Comparison of ENCODE assay signal across 19 cellular contexts in genomic region chr5:35794688-35795375, GRCh38.
DNase-seq lines count a peak whose midpoint lies in the region; ATAC-seq and TF ChIP-seq lines count a peak whose summit lies in the region.
"Had no signal": no experiment of that assay in that cellular context is flagged by ENCODE, and none has a peak within 500 bp of the region (broad histone marks: within the 10 kb centered on the region; RNA-seq: fewer than 3 reads in every experiment).

No MANE protein-coding gene starts in this region.

- H3K4me1 Mint-ChIP-seq in activated CD8-positive, alpha-beta memory T cell treated with anti-CD3 and anti-CD28 coated beads, Interleukin-2, amount 10 ng/mL, durations not matched to agents 7 days and 5 days: peaks cover 70% of the 10 kb centered on the region
- peaks cover 85% of the 10 kb centered on the region for H3K4me1 Mint-ChIP-seq in activated naive CD8-positive, alpha-beta T cell (ENCODE audit: low read depth)
- H3K4me1 Mint-ChIP-seq in neural progenitor cell: peaks cover 25% of the 10 kb centered on the region

- H3K27me3 ChIP-seq in Loucy (ENCODE audit: insufficient read depth, low read length, poor library complexity, severe bottlenecking) (no peaks in the 10 kb centered on the region), neural progenitor cell (no peaks in the 10 kb centered on the region)
- H3K27me3 ChIP-seq: spleen had no signal

- no peaks in the 10 kb centered on the region for H3K9me3 ChIP-seq in Loucy (ENCODE audit: insufficient read depth, low read depth, low read length)
- H3K9me3 ChIP-seq in neural progenitor cell (ENCODE audit: low read depth): no peaks in the 10 kb centered on the region
- H3K9me3 ChIP-seq: left ventricle myocardium inferior, spleen had no signal

- no peaks in the 10 kb centered on the region for H3K36me3 Mint-ChIP-seq in activated CD8-positive, alpha-beta memory T cell treated with anti-CD3 and anti-CD28 coated beads, Interleukin-2, amount 10 ng/mL, durations not matched to agents 7 days and 5 days
- peaks cover 15% of the 10 kb centered on the region for H3K36me3 Mint-ChIP-seq in activated naive CD8-positive, alpha-beta T cell
- H3K36me3 Mint-ChIP-seq in neural progenitor cell: no peaks in the 10 kb centered on the region

- H3K27ac Mint-ChIP-seq in activated CD8-positive, alpha-beta memory T cell treated with anti-CD3 and anti-CD28 coated beads, Interleukin-2, amount 10 ng/mL, durations not matched to agents 7 days and 5 days: peak overlapping the region; percentile 84
- H3K27ac Mint-ChIP-seq in activated naive CD8-positive, alpha-beta T cell: peak overlapping the region; percentile 92
- H3K27ac Mint-ChIP-seq in neural progenitor cell: no peak overlapping the region

- TF ChIP-seq CTCF in Loucy (conservative IDR thresholded peaks at IDR 0.05; ENCODE audit: low read length) (no peak), neural progenitor cell (IDR thresholded peaks at IDR 0.05) (no peak)

- H3K4me3 ChIP-seq in Loucy (ENCODE audit: low read length, poor library complexity, severe bottlenecking) (no peak overlapping the region), neural progenitor cell (no peak overlapping the region)
- H3K4me3 ChIP-seq: left ventricle myocardium inferior, spleen had no signal

- H3K36me3 ChIP-seq in Loucy (ENCODE audit: insufficient read depth, low read length) (no peaks in the 10 kb centered on the region), neural progenitor cell (no peaks in the 10 kb centered on the region)
- H3K36me3 ChIP-seq: left ventricle myocardium inferior, spleen had no signal

- no peak overlapping the region for H3K27ac ChIP-seq in neural progenitor cell
- H3K27ac ChIP-seq: epithelial cell of prostate, HL-60, left ventricle myocardium inferior, spleen had no signal

- H2AFZ ChIP-seq in Loucy (ENCODE audit: low read length): 0 out of 2 replicates have a peak overlapping the region, but pooled peaks have one; percentile 48
- no peak overlapping the region for H2AFZ ChIP-seq in neural progenitor cell (replicated peaks)

- no peaks in the 10 kb centered on the region for H3K9me3 Mint-ChIP-seq in activated CD8-positive, alpha-beta memory T cell treated with anti-CD3 and anti-CD28 coated beads, Interleukin-2, amount 10 ng/mL, durations not matched to agents 7 days and 5 days (ENCODE audit: low read depth)
- H3K9me3 Mint-ChIP-seq in activated naive CD8-positive, alpha-beta T cell (ENCODE audit: low read depth): no peaks in the 10 kb centered on the region
- no peaks in the 10 kb centered on the region for H3K9me3 Mint-ChIP-seq in neural progenitor cell

- no peak overlapping the region for H3K4me2 ChIP-seq in Loucy (ENCODE audit: low read depth, low read length, poor library complexity, severe bottlenecking)
- no peak overlapping the region for H3K4me2 ChIP-seq in neural progenitor cell

- H3K79me2 ChIP-seq in Loucy (ENCODE audit: insufficient read depth, low read length) (no peaks in the 10 kb centered on the region), neural progenitor cell (ENCODE audit: low read depth) (no peaks in the 10 kb centered on the region)

- no peaks in the 10 kb centered on the region for H3K27me3 Mint-ChIP-seq in activated CD8-positive, alpha-beta memory T cell treated with anti-CD3 and anti-CD28 coated beads, Interleukin-2, amount 10 ng/mL, durations not matched to agents 7 days and 5 days
- no peaks in the 10 kb centered on the region for H3K27me3 Mint-ChIP-seq in activated naive CD8-positive, alpha-beta T cell
- H3K27me3 Mint-ChIP-seq in neural progenitor cell (ENCODE audit: insufficient read depth, low read depth): peaks cover 3% of the 10 kb centered on the region

- H3K9me2 ChIP-seq in Loucy (replicated peaks; ENCODE audit: low read depth, low read length): no peaks in the 10 kb centered on the region

- no peak for DNase-seq in activated CD8-positive, alpha-beta memory T cell treated with anti-CD3 and anti-CD28 coated beads, Interleukin-2, amount 10 ng/mL, durations not matched to agents 7 days and 5 days
- DNase-seq in activated CD8-positive, alpha-beta memory T cell treated with anti-CD3 and anti-CD28 coated beads, Interleukin-2, amount 50 U/mL, for 4 hours: no peak
- peak; percentile 9 for DNase-seq in neural progenitor cell (ENCODE audit: low spot score)
- no peak for DNase-seq in GM19238 (ENCODE audit: insufficient read length, low spot score)
- DNase-seq: caudate nucleus; DMS 273 treated with DMSO at 0.1 percent for 48 hours; IMR-90; left ventricle myocardium inferior; NCI-H1417 treated with DMSO at 0.1 percent for 48 hours; NCI-H526 treated with DMSO at 0.1 percent for 48 hours; retina; spleen; stimulated activated CD4-positive, alpha-beta T cell treated with anti-CD3 and anti-CD28 coated beads, Interleukin-4, amount 100 ng/mL, for 24 hours had no signal

- no peak overlapping the region for H3K4me3 Mint-ChIP-seq in activated CD8-positive, alpha-beta memory T cell treated with anti-CD3 and anti-CD28 coated beads, Interleukin-2, amount 10 ng/mL, durations not matched to agents 7 days and 5 days
- peak overlapping the region; percentile 30 for H3K4me3 Mint-ChIP-seq in activated naive CD8-positive, alpha-beta T cell
- no peak overlapping the region for H3K4me3 Mint-ChIP-seq in neural progenitor cell

- no peak for ATAC-seq in activated CD8-positive, alpha-beta memory T cell treated with anti-CD3 and anti-CD28 coated beads, Interleukin-2, amount 10 ng/mL, durations not matched to agents 7 days and 5 days
- ATAC-seq in GM21526 (IDR thresholded peaks at IDR 0.05; ENCODE audit: low FRiP score, unreplicated experiment) (no peak), GM19035 (IDR thresholded peaks at IDR 0.05; ENCODE audit: unreplicated experiment) (no peak)

- H3K9ac ChIP-seq in Loucy (ENCODE audit: low read depth, low read length, poor library complexity, severe bottlenecking) (no peak overlapping the region), neural progenitor cell (no peak overlapping the region)

- no peaks in the 10 kb centered on the region for H3K4me1 ChIP-seq in Loucy (ENCODE audit: insufficient read depth, low read length, poor library complexity, severe bottlenecking)
- peaks cover 9% of the 10 kb centered on the region for H3K4me1 ChIP-seq in neural progenitor cell
- H3K4me1 ChIP-seq: left ventricle myocardium inferior had no signal

- CTCF ChIA-PET in activated CD8-positive, alpha-beta memory T cell treated with anti-CD3 and anti-CD28 coated beads, Interleukin-2, amount 10 ng/mL, durations not matched to agents 7 days and 5 days (lab: Charles Lee): interaction anchor here (1.0 to 6.3 kb wide), 10 partner anchors 10 to 144 kb away, joined by 3 to 27 read pairs (median 6); no protein-coding TSS in a partner anchor

- H3F3A ChIP-seq in Loucy (ENCODE audit: low read depth): no peaks in the 10 kb centered on the region
- no peaks in the 10 kb centered on the region for H3F3A ChIP-seq in neural progenitor cell (ENCODE audit: low read depth)

- H4K20me1 ChIP-seq in Loucy (ENCODE audit: insufficient read depth, low read length, poor library complexity, severe bottlenecking): no peaks in the 10 kb centered on the region
- no peaks in the 10 kb centered on the region for H4K20me1 ChIP-seq in neural progenitor cell (ENCODE audit: low read depth)
